Comparison of ENCODE assay signal across 18 cellular contexts in genomic region chr9:72402744-72403143, GRCh38. TPM values are rescaled to one million over a fixed set of nuclear protein-coding genes. Genes with fewer than 3 reads are reported as not detected.
DNase-seq lines count a peak whose midpoint lies in the region; ATAC-seq, FAIRE-seq and TF ChIP-seq lines count a peak whose summit lies in the region.
"Had no signal": no experiment of that assay in that cellular context is flagged by ENCODE, and none has a peak within 500 bp of the region (broad histone marks: within the 10 kb centered on the region; RNA-seq: fewer than 3 reads in every experiment).

No MANE protein-coding gene starts in this region.

- no peak overlapping the region for H3K4me2 ChIP-seq in HepG2 (ENCODE audit: low read depth, low read length)

- 3% methylated on average over 2 of the region's 2 CpGs for WGBS in HepG2 (ENCODE audit: low lambda C conversion rate)
- WGBS in right lobe of liver (ENCODE audit: insufficient coverage, low coverage, low lambda C conversion rate, missing lambda C conversion rate) = 86% methylated on average over 2 of the region's 2 CpGs
- WGBS in pancreas, 2 donors = 92 to 94% methylated on average over 2 of the region's 2 CpGs

- TF ChIP-seq CTCF in HepG2 (CRISPR knock-in tag; IDR thresholded peaks at IDR 0.05) (no peak), right lobe of liver (IDR thresholded peaks at IDR 0.05) (no peak), pancreas (IDR thresholded peaks at IDR 0.05) (no peak)

- intact Hi-C loops in HepG2 (cut with micrococcal nuclease; ENCODE audit: unreplicated experiment) (no loop called here), right lobe of liver (cut with DNase I) (no loop called here), pancreas (cut with DNase I) (no loop called here)

- H3K79me2 ChIP-seq in HepG2 (ENCODE audit: insufficient read depth, low read length) = no peaks in the 10 kb centered on the region

- in situ Hi-C loops in HepG2 (cut with HindIII; ENCODE audit: extremely low pct_ligation_motif_present, low pct_unique_long_range_greater_than_20kb) = no loop called here

- H3K4me1 ChIP-seq in HepG2 (ENCODE audit: insufficient read depth, low read length) = no peaks in the 10 kb centered on the region
- H3K4me1 ChIP-seq in right lobe of liver = no peaks in the 10 kb centered on the region
- H3K4me1 ChIP-seq in pancreas = no peaks in the 10 kb centered on the region
- H3K4me1 ChIP-seq: BE2C, Caco-2 had no signal

- BruUV-seq in HepG2 (replicated peaks; lab: Mats Ljungman, UMichigan) = no TSS peak

- no peak overlapping the region for H2AFZ ChIP-seq in HepG2 (ENCODE audit: low read length)

- FAIRE-seq in HepG2 (lab: Jason Lieb, UNC) = no peak
- peak; percentile 73 for FAIRE-seq in pancreas (lab: Jason Lieb, UNC)
- FAIRE-seq: D721Med, GM12892, GM18507, HTR-8/SVneo had no signal

- no peak overlapping the region for H3K27ac ChIP-seq in HepG2 (ENCODE audit: extremely low read length, insufficient read depth, low read length)
- no peak overlapping the region for H3K27ac ChIP-seq in right lobe of liver
- H3K27ac ChIP-seq in SK-N-MC = peak overlapping the region; percentile 80
- no peak overlapping the region for H3K27ac ChIP-seq in pancreas
- H3K27ac ChIP-seq: C4-2B had no signal

- no peaks in the 10 kb centered on the region for H4K20me1 ChIP-seq in HepG2 (ENCODE audit: insufficient read depth, low read length)

- H3K9ac ChIP-seq in HepG2 (ENCODE audit: insufficient read depth, low read depth, low read length) (no peak overlapping the region), SK-N-MC (ENCODE audit: insufficient read length) (no peak overlapping the region)

- POLR2A ChIA-PET in HepG2 (lab: Yijun Ruan, JAX) = no interaction called here

- DNase-seq in HepG2 (ENCODE audit: low spot score) = no peak
- DNase-seq in right lobe of liver = no peak
- no peak for DNase-seq in SK-N-MC (ENCODE audit: low read depth, low spot score)
- DNase-seq in pancreas = no peak
- DNase-seq in NOMO-1 (lab: John Stamatoyannopoulos, UW; ENCODE audit: unreplicated experiment in 2 of 2) = no peak
- no peak for DNase-seq in effector CD4-positive, alpha-beta T cell
- DNase-seq: ACHN; BE2C; Caco-2; CD4-positive, alpha-beta T cell; GDM1; GOT3; H9 had no signal

- no peak for ATAC-seq in HepG2
- no peak for ATAC-seq in right lobe of liver
- no peak for ATAC-seq in pancreas

- H3K4me3 ChIP-seq in HepG2 (replicated peaks in 1 of 3; ENCODE audit: insufficient read depth in 1 of 3, low read depth in 2 of 3, low read length in 3 of 3) = no peak overlapping the region
- H3K4me3 ChIP-seq in right lobe of liver = no peak overlapping the region
- H3K4me3 ChIP-seq in SK-N-MC = no peak overlapping the region
- H3K4me3 ChIP-seq in pancreas = no peak overlapping the region

- no peaks in the 10 kb centered on the region for H3K36me3 ChIP-seq in HepG2 (replicated peaks in 1 of 2; ENCODE audit: control insufficient read depth in 1 of 2, insufficient read depth in 2 of 2, low read length in 2 of 2)
- no peaks in the 10 kb centered on the region for H3K36me3 ChIP-seq in right lobe of liver
- H3K36me3 ChIP-seq in SK-N-MC (ENCODE audit: insufficient read depth, low read length) = no peaks in the 10 kb centered on the region
- no peaks in the 10 kb centered on the region for H3K36me3 ChIP-seq in pancreas
- H3K36me3 ChIP-seq: BE2C had no signal

- H3K27me3 ChIP-seq in HepG2 (ENCODE audit: control insufficient read depth in 1 of 2, insufficient read depth in 2 of 2, low read length in 2 of 2) (no peaks in the 10 kb centered on the region), right lobe of liver (no peaks in the 10 kb centered on the region), pancreas (no peaks in the 10 kb centered on the region)

- TF ChIP-seq RAD21 in HepG2 (CRISPR knock-in tag; IDR thresholded peaks at IDR 0.05) = no peak

- CTCF ChIA-PET in HepG2 (lab: Yijun Ruan, JAX; ENCODE audit: low intra/inter-chr PET ratio, low total read pairs) = no interaction called here

- H3K9me3 ChIP-seq in HepG2 (ENCODE audit: low read length) (no peaks in the 10 kb centered on the region), right lobe of liver (no peaks in the 10 kb centered on the region), SK-N-MC (ENCODE audit: low read depth, low read length) (no peaks in the 10 kb centered on the region), pancreas (peaks cover 0 to 3% (median 0%) of the 10 kb centered on the region in 4 donors)
- H3K9me3 ChIP-seq: BE2C, Caco-2 had no signal

- no peak for TF ChIP-seq POLR2A in HepG2 (IDR thresholded peaks at IDR 0.05; ENCODE audit: insufficient read depth in 1 of 2, low read depth in 2 of 2, low read length in 2 of 2)
- no peak for TF ChIP-seq POLR2A in right lobe of liver (IDR thresholded peaks at IDR 0.05)

- TF ChIP-seq EP300 in HepG2 (IDR thresholded peaks at IDR 0.05; ENCODE audit: low read depth in 2 of 2, low read length in 2 of 2) (no peak), HepG2 (CRISPR knock-in tag; IDR thresholded peaks at IDR 0.05; ENCODE audit: borderline replicate concordance) (no peak)

TF ChIP-seq in HepG2, 621 proteins besides CTCF, POLR2A, EP300 and RAD21:
- TF ChIP-seq ZNF644 (CRISPR knock-in tag; IDR thresholded peaks at IDR 0.05; ENCODE audit: low read depth) (no peak), ZSCAN22 (CRISPR knock-in tag; IDR thresholded peaks at IDR 0.05) (no peak), ARNTL (CRISPR knock-in tag; IDR thresholded peaks at IDR 0.05) (no peak), ATF7 (IDR thresholded peaks at IDR 0.05) (peak; percentile 80), ATF7 (CRISPR knock-in tag; IDR thresholded peaks at IDR 0.05) (no peak), BORCS8-MEF2B (CRISPR knock-in tag; IDR thresholded peaks at IDR 0.05) (no peak)
- TF ChIP-seq, protein P1, sequence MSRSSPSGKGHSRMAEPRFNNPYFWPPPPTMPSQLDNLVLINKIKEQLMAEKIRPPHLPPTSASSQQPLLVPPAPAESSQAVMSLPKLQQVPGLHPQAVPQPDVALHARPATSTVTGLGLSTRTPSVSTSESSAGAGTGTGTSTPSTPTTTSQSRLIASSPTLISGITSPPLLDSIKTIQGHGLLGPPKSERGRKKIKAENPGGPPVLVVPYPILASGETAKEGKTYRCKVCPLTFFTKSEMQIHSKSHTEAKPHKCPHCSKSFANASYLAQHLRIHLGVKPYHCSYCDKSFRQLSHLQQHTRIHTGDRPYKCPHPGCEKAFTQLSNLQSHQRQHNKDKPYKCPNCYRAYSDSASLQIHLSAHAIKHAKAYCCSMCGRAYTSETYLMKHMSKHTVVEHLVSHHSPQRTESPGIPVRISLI (CRISPR knock-in tag; IDR thresholded peaks at IDR 0.05; ENCODE audit: borderline replicate concordance) = no peak

RNA-seq across cellular contexts. Expression of gene ZFAND5, which starts 37.7 kb away (rescaled TPM):
- total RNA-seq in HepG2 (2016; rRNA removed; fragmentation: Illumina TruSeq; extraction: Trizol) = 41.8 and 60.2 TPM in 2 replicates
- total RNA-seq in HepG2 (2016; cell fraction: cytosol; rRNA removed; fragmentation: Illumina TruSeq; extraction: Trizol; ENCODE audit: low read depth) = 9.1 and 10.4 TPM in 2 replicates
- total RNA-seq in HepG2 (2016; cell fraction: insoluble cytoplasmic fraction; rRNA removed; fragmentation: Illumina TruSeq; extraction: Trizol) = 40.5 and 58.0 TPM in 2 replicates
- 31.7 and 31.9 TPM in 2 replicates for total RNA-seq in HepG2 (2016; cell fraction: membrane; rRNA removed; fragmentation: Illumina TruSeq; extraction: Trizol)
- 93.9 and 99.5 TPM in 2 replicates for total RNA-seq in HepG2 (2016; cell fraction: nucleus; rRNA removed; fragmentation: Illumina TruSeq; extraction: Trizol)
- polyA plus RNA-seq in HepG2 (2011; rRNA removed) = 49.1 and 53.4 TPM in 2 replicates
- polyA plus RNA-seq in HepG2 (2011; cell fraction: cytosol; rRNA removed) = 21.5 and 29.0 TPM in 2 replicates
- polyA plus RNA-seq in HepG2 (2011; cell fraction: nucleus; rRNA removed) = 64.8 and 78.1 TPM in 2 replicates
- polyA plus RNA-seq in HepG2 (2012) = 72.3 and 73.7 TPM in 2 replicates
- 7.4 and 8.7 TPM in 2 replicates for polyA plus RNA-seq in HepG2 (2016; cell fraction: cytosol; fragmentation: Illumina TruSeq; extraction: Trizol; ENCODE audit: low read depth)
- polyA plus RNA-seq in HepG2 (2016; cell fraction: insoluble cytoplasmic fraction; fragmentation: Illumina TruSeq; extraction: Trizol; ENCODE audit: low read depth) = 62.9 and 71.0 TPM in 2 replicates
- 16.8 and 17.5 TPM in 2 replicates for polyA plus RNA-seq in HepG2 (2016; cell fraction: membrane; fragmentation: Illumina TruSeq; extraction: Trizol; ENCODE audit: low read depth)
- 130 TPM in 2 replicates for polyA plus RNA-seq in HepG2 (2016; cell fraction: nucleus; fragmentation: Illumina TruSeq; extraction: Trizol; ENCODE audit: insufficient read depth, low read depth)
- polyA minus RNA-seq in HepG2 (2011; rRNA and poly(A)+ RNA removed; ENCODE audit: low replicate concordance) = 13.2 and 13.9 TPM in 2 replicates
- polyA minus RNA-seq in HepG2 (2011; cell fraction: cytosol; rRNA and poly(A)+ RNA removed) = 32.9 and 49.2 TPM in 2 replicates
- 141 and 188 TPM in 2 replicates for polyA minus RNA-seq in HepG2 (2011; cell fraction: nucleus; rRNA and poly(A)+ RNA removed)
- 100 to 1,000 TPM in 3 of 6 experiments, 10 to 100 TPM in 3; 88.4 to 119 (median 100) TPM for total RNA-seq in right lobe of liver
- total RNA-seq in pancreas = 10 to 100 TPM; 47.8 to 98.6 (median 70.8) TPM
- polyA plus RNA-seq in pancreas = 10 to 100 TPM; 55.6 to 84.7 TPM
